ENCODE assay signal across 1 cellular context in the genomic region with DNA sequence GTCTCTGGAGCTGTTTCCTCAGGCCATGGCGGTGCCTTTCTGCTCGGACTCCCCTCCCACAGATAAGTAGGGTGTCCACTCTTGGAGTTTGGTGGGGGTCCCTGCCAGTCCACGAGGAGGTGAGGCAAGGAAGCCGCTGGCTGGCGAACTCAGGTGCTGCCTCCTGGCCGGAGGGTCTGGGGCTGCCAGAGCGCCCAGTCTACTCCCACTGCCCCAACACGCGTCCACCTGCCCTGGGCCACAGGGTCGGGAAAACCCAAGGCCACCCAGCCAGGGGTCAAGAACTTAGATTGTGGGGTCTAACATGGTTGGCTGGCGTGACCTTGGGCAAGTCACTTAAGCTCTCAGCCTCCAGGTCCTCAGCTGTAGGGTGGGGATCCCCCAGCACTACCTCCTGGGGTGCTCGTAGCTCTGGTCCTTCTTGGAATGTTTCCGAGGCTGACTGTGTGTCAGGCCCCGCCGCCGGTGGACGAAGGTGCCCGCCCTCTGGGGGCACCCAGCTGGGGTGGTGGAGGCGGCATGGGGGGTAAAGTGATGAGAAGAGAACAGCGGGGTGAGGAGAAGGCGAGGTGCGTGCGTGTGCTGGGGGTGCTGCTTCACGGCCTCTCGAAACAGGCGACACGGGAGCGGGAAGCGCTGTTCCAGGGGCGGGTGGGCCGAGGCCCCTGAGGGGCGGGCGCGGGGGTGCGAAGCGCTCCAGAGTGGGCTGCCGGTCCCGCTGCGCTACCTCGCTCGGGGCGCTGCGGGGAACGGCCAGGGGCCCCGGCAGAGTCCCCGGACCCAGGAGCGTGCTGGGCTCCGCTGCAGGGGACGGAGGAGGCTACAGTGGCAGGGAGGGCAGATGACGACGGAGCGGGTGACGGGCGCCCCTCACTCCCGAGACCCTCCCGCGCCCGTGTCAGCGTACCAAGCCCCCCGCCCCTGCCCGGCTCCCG.
TF ChIP-seq lines count a peak whose summit lies in the region.

No MANE protein-coding gene starts in this region.

TF ChIP-seq in HepG2, 621 proteins besides CTCF, POLR2A, EP300 and RAD21:
- TF ChIP-seq, protein P1, sequence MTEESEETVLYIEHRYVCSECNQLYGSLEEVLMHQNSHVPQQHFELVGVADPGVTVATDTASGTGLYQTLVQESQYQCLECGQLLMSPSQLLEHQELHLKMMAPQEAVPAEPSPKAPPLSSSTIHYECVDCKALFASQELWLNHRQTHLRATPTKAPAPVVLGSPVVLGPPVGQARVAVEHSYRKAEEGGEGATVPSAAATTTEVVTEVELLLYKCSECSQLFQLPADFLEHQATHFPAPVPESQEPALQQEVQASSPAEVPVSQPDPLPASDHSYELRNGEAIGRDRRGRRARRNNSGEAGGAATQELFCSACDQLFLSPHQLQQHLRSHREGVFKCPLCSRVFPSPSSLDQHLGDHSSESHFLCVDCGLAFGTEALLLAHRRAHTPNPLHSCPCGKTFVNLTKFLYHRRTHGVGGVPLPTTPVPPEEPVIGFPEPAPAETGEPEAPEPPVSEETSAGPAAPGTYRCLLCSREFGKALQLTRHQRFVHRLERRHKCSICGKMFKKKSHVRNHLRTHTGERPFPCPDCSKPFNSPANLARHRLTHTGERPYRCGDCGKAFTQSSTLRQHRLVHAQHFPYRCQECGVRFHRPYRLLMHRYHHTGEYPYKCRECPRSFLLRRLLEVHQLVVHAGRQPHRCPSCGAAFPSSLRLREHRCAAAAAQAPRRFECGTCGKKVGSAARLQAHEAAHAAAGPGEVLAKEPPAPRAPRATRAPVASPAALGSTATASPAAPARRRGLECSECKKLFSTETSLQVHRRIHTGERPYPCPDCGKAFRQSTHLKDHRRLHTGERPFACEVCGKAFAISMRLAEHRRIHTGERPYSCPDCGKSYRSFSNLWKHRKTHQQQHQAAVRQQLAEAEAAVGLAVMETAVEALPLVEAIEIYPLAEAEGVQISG (CRISPR knock-in tag; IDR thresholded peaks at IDR 0.05), result 0 out of 2 replicates have a peak, but pooled peaks have one; percentile 25
- TF ChIP-seq ZKSCAN1 (IDR thresholded peaks at IDR 0.05; ENCODE audit: low read length) (0 out of 2 replicates have a peak, but pooled peaks have one; percentile 16), ZBTB7A (CRISPR knock-in tag; IDR thresholded peaks at IDR 0.05) (peak; percentile 8; the same call in 1 of the 2 replicates), ZNF768 (CRISPR knock-in tag; IDR thresholded peaks at IDR 0.05) (peak; percentile 50; the same call in 1 of the 2 replicates), PAF1 (CRISPR knock-in tag; IDR thresholded peaks at IDR 0.05) (no peak)
